ENCODE assay signal across 8 cellular contexts in genomic region chr6:28354688-28355554, GRCh38. TPM values are rescaled to one million over a fixed set of nuclear protein-coding genes. Genes with fewer than 3 reads are reported as not detected.
DNase-seq lines count a peak whose midpoint lies in the region; ATAC-seq and TF ChIP-seq lines count a peak whose summit lies in the region.

No MANE protein-coding gene starts in this region.

- CTCF ChIA-PET in CD4-positive, alpha-beta memory T cell (lab: Charles Lee; ENCODE audit: partially characterized antibody) = interaction anchor here (1.0 to 4.3 kb wide), 20 partner anchors 10 to 1192 kb away, joined by 3 to 44 read pairs (median 7); partner anchors contain the start of genes PGBD1, ZKSCAN4, ZKSCAN8 and ZSCAN26
- CTCF ChIA-PET in Panc1 (lab: Charles Lee) = interaction anchor here (1.6 kb wide), 2 partner anchors 29 to 219 kb away, joined by 4 to 8 read pairs; no protein-coding TSS in a partner anchor

- H3K36me3 ChIP-seq in CD4-positive, alpha-beta memory T cell (ENCODE audit: insufficient read depth, low read length) = no peaks in the 10 kb centered on the region
- H3K36me3 ChIP-seq in Panc1 (ENCODE audit: control insufficient read depth, insufficient read depth, low read length) (peaks cover 2% of the 10 kb centered on the region; the same call in 1 of the 2 replicates), esophagus (ENCODE audit: control insufficient read depth in 2 of 2, insufficient read depth in 2 of 2, low read length in 1 of 2) (peaks cover 0 to 2% of the 10 kb centered on the region in 2 donors), psoas muscle (ENCODE audit: insufficient read depth in 1 of 2, low read depth in 1 of 2) (peaks cover 0 to 5% of the 10 kb centered on the region in 2 donors)

- H3K27ac Mint-ChIP-seq in CD4-positive, alpha-beta memory T cell = peak overlapping the region in 3 of 7 donors; percentile 2 to 82 (median 40)

- H3K4me3 Mint-ChIP-seq in CD4-positive, alpha-beta memory T cell = peak overlapping the region; percentile 86 to 95 (median 91)

- H3K27me3 ChIP-seq in CD4-positive, alpha-beta memory T cell (ENCODE audit: insufficient read depth, low read length) = no peaks in the 10 kb centered on the region
- H3K27me3 ChIP-seq in Panc1 (ENCODE audit: control insufficient read depth, insufficient read depth, low read length) (no peaks in the 10 kb centered on the region), esophagus (ENCODE audit: control insufficient read depth in 1 of 2, insufficient read depth in 2 of 2, low read length in 2 of 2) (no peaks in the 10 kb centered on the region), psoas muscle (ENCODE audit: insufficient read depth in 3 of 3, low read length in 2 of 3) (no peaks in the 10 kb centered on the region)

- ATAC-seq in Panc1 = 0 out of 2 replicates have a peak, but pooled peaks have one; percentile 3
- ATAC-seq in psoas muscle = peak in 1 of 4 donors; percentile 5
- ATAC-seq in HG02763 (IDR thresholded peaks at IDR 0.05; ENCODE audit: unreplicated experiment) = no peak
- no peak for ATAC-seq in GM19397 (IDR thresholded peaks at IDR 0.05; ENCODE audit: unreplicated experiment)

- peaks cover 1 to 3% of the 10 kb centered on the region in 2 donors for H3K36me3 Mint-ChIP-seq in CD4-positive, alpha-beta memory T cell

- H3K4me1 Mint-ChIP-seq in CD4-positive, alpha-beta memory T cell = peaks cover 25 to 40% (median 33%) of the 10 kb centered on the region in 4 donors

- DNase-seq in CD4-positive, alpha-beta memory T cell = no peak
- no peak for DNase-seq in Panc1 (ENCODE audit: low read depth, low spot score)
- DNase-seq in psoas muscle = no peak
- DNase-seq in NCI-H2107 treated with DMSO at 0.1 percent for 48 hours (lab: John Stamatoyannopoulos, UW; ENCODE audit: unreplicated experiment) = no peak
- no peak for DNase-seq in mucosa of gallbladder (ENCODE audit: low spot score)

- BruUV-seq in Panc1 (replicated peaks; lab: Mats Ljungman, UMichigan) = no TSS peak

- TF ChIP-seq CTCF in Panc1 (IDR thresholded peaks at IDR 0.05) (no peak), psoas muscle (IDR thresholded peaks at IDR 0.05) (no peak)

- H3K9me3 Mint-ChIP-seq in CD4-positive, alpha-beta memory T cell = peaks cover 0 to under 1% (median 0%) of the 10 kb centered on the region in 8 donors

- WGBS in esophagus, 2 donors = 84 to 85% methylated on average over 10 of the region's 10 CpGs
- WGBS in psoas muscle, 3 donors = 74 to 83% (median 81%) methylated on average over 10 of the region's 10 CpGs

- peaks cover 30% of the 10 kb centered on the region for H3K4me1 ChIP-seq in CD4-positive, alpha-beta memory T cell (ENCODE audit: insufficient read depth, low read length)
- H3K4me1 ChIP-seq in Panc1 (ENCODE audit: control insufficient read depth, insufficient read depth, low read length) (peaks cover 45% of the 10 kb centered on the region), esophagus (ENCODE audit: control insufficient read depth in 2 of 2, insufficient read depth in 2 of 2, low read length in 1 of 2) (peaks cover 5 to 17% of the 10 kb centered on the region in 2 donors), psoas muscle (peaks cover 40% of the 10 kb centered on the region)

- in situ Hi-C loops in Panc1 (cut with HindIII; ENCODE audit: low pct_unique_long_range_greater_than_20kb, low sequenced_read_pairs) = no loop called here

- POLR2A ChIA-PET in CD4-positive, alpha-beta memory T cell (lab: Charles Lee; ENCODE audit: partially characterized antibody) = interaction anchor here (1.1 to 1.7 kb wide), 6 partner anchors 14 to 218 kb away, joined by 3 to 17 read pairs (median 6); partner anchors contain the start of genes ZKSCAN8, ZSCAN26 and ZSCAN31
- POLR2A ChIA-PET in Panc1 (lab: Charles Lee) = interaction anchor here (0.6 to 0.7 kb wide), 2 partner anchors 213 to 215 kb away, joined by 3 read pairs; partner anchors contain the start of gene ZKSCAN8

- H3K27me3 Mint-ChIP-seq in CD4-positive, alpha-beta memory T cell = no peaks in the 10 kb centered on the region

- intact Hi-C loops in CD4-positive, alpha-beta memory T cell (cut with micrococcal nuclease) = loop anchor here (10.0 kb wide), 1 partner anchor 580 kb away; no protein-coding TSS in a partner anchor
- intact Hi-C loops in Panc1 (cut with micrococcal nuclease; ENCODE audit: unreplicated experiment) = loop anchor here (5.0 to 10.0 kb wide), 3 partner anchors 88 to 450 kb away; partner anchors contain the start of gene ZSCAN26
- intact Hi-C loops in psoas muscle (cut with DNase I) = loop anchor here (5.0 to 10.0 kb wide), 6 partner anchors 88 to 1168 kb away; partner anchors contain the start of genes ZSCAN26 (in 2 of the 2), ZKSCAN4 (in 1 of the 2) and ZSCAN9 (in 1 of the 2)

- no peaks in the 10 kb centered on the region for H3K9me3 ChIP-seq in CD4-positive, alpha-beta memory T cell (ENCODE audit: control insufficient read depth in 1 of 2, low read length in 2 of 2)
- H3K9me3 ChIP-seq in Panc1 (ENCODE audit: control insufficient read depth, insufficient read depth, low read depth, low read length) (no peaks in the 10 kb centered on the region), esophagus (ENCODE audit: control insufficient read depth in 2 of 2, insufficient read depth in 1 of 2, low read depth in 1 of 2, low read length in 1 of 2) (no peaks in the 10 kb centered on the region), psoas muscle (no peaks in the 10 kb centered on the region)

- H3K4me3 ChIP-seq in CD4-positive, alpha-beta memory T cell (ENCODE audit: low read length in 2 of 2) = no peak overlapping the region
- peak overlapping the region; percentile 58 to 76; a peak in 3 of 4 replicates for H3K4me3 ChIP-seq in Panc1 (ENCODE audit: low read depth in 2 of 2, low read length in 2 of 2)
- no peak overlapping the region for H3K4me3 ChIP-seq in esophagus (ENCODE audit: low read depth in 1 of 2, low read length in 2 of 2)
- H3K4me3 ChIP-seq in psoas muscle = peak overlapping the region; percentile 91

- H3K27ac ChIP-seq in CD4-positive, alpha-beta memory T cell (ENCODE audit: low read depth, low read length) = no peak overlapping the region
- peak overlapping the region; percentile 97 for H3K27ac ChIP-seq in Panc1 (ENCODE audit: low read length)
- peak overlapping the region; percentile 83 to 93 for H3K27ac ChIP-seq in esophagus (ENCODE audit: low read depth in 2 of 2, low read length in 1 of 2)
- peak overlapping the region; percentile 92 for H3K27ac ChIP-seq in psoas muscle

RNA-seq across cellular contexts. Expression of gene ZKSCAN3, which starts 5.2 kb away (rescaled TPM):
- total RNA-seq in CD4-positive, alpha-beta memory T cell = 10 to 100 TPM; 12.4 to 12.6 TPM
- polyA plus RNA-seq in CD4-positive, alpha-beta memory T cell = 1 to 10 TPM; 2.3 to 4.2 TPM
- total RNA-seq in Panc1 (2021; ENCODE audit: unreplicated experiment) (7.0 TPM), psoas muscle (1 to 10 TPM; 1.5 to 4.6 (median 2.9) TPM), mucosa of gallbladder (8.6 TPM)
- polyA plus RNA-seq in Panc1 (2012; ENCODE audit: insufficient read length) = 3.7 TPM
- polyA plus RNA-seq in esophagus (1 to 10 TPM in 1 of 2 donors, under 1 TPM in 1; 0.84 to 1.3 TPM), psoas muscle (1 to 10 TPM; 1.3 to 2.9 (median 1.5) TPM)

RNA-seq across cellular contexts. Expression of gene ZSCAN31, which starts 19.0 kb away (rescaled TPM):
- total RNA-seq in CD4-positive, alpha-beta memory T cell = under 1 TPM; 0.73 to 0.97 TPM
- 1 to 10 TPM in 1 of 2 donors, under 1 TPM in 1; 0.86 to 1.2 TPM for polyA plus RNA-seq in CD4-positive, alpha-beta memory T cell
- total RNA-seq in Panc1 (2021; ENCODE audit: unreplicated experiment) (10.4 TPM), psoas muscle (10 to 100 TPM in 1 of 4 donors, 1 to 10 TPM in 3; 4.8 to 10.8 (median 7.7) TPM), mucosa of gallbladder (38.4 TPM)
- 10.2 TPM for polyA plus RNA-seq in Panc1 (2012; ENCODE audit: insufficient read length)
- polyA plus RNA-seq in esophagus (1 to 10 TPM; 5.5 to 9.2 TPM), psoas muscle (1 to 10 TPM; 1.8 to 3.7 (median 2.3) TPM)

RNA-seq across cellular contexts. Expression of gene ZSCAN12, which starts 44.6 kb away (rescaled TPM):
- total RNA-seq in CD4-positive, alpha-beta memory T cell = 1 to 10 TPM; 8.0 to 8.3 TPM
- 1 to 10 TPM in 1 of 2 donors, under 1 TPM in 1; 0.70 to 1.3 TPM for polyA plus RNA-seq in CD4-positive, alpha-beta memory T cell
- total RNA-seq in Panc1 (2021; ENCODE audit: unreplicated experiment) (3.2 TPM), psoas muscle (1 to 10 TPM in 3 of 4 donors, under 1 TPM in 1; 0.98 to 2.2 (median 1.4) TPM), mucosa of gallbladder (5.8 TPM)
- 0.99 TPM for polyA plus RNA-seq in Panc1 (2012; ENCODE audit: insufficient read length)
- polyA plus RNA-seq in esophagus (under 1 TPM; 0.79 to 0.99 TPM), psoas muscle (1 to 10 TPM in 1 of 3 donors, under 1 TPM in 2; 0.48 to 1.2 (median 0.49) TPM)

Comparison
In these comparisons a context has a peak if more than half of its experiments do, and no peak if none do; other contexts are left out.
1. H3K4me3 ChIP-seq: peak in Panc1 (2 of 2) and psoas muscle (single experiment); none in CD4-positive, alpha-beta memory T cell (0 of 2) and esophagus (0 of 2).